In the genomic region with DNA sequence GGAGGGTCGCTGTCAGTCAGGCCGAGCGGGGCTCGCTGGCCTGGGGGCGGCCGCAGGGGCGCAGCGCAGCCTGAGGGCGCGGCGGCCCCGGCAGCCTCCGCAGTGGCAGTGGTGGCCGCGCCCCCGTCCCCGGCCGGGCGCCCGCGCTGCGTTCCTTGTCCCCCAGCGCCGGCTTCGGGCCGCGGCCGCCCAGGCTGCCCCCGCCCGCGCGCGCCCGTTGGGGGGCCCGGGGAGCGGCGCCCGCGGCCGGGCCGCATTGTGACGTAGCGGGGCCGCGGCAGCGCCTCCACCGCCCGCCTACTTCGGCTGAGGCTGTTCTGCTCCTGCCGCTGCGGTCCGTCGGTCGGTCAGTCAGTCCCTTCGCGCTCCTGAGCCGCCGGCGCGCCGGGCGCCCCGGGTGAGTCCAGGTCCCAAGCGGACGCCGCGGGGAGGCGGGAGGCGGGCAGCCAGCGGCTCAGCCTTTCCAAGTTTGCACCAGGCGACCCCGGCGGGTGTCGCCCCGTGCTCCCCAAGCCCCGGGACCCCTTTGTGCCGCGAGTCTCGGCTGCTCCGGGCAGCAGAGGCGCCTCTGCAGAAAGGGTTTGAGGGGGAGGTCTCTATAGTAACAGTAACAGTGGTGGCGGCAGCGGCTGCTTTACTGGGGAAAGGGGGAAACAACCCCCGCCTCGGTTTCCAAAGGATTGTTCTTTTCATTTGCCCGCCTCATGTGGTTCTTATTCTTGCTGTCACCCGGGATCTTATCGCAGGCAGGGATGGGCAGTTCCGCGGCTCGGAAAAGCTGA, we compare ENCODE assay signal across 8 cellular contexts. TPM values are rescaled to one million over a fixed set of nuclear protein-coding genes. Genes with fewer than 3 reads are reported as not detected.
DNase-seq lines count a peak whose midpoint lies in the region; ATAC-seq lines count a peak whose summit lies in the region.

A gene (plus strand): TSS at position 350 of the 782 bp plus-strand sequence. CDS start 78,898 bp downstream, outside the sequence.

- peak within 1 kb of the TSS in 1 of 6 donors; percentile 29 for H3K27ac Mint-ChIP-seq in naive B cell

- H3K36me3 Mint-ChIP-seq in naive B cell: no peaks in the 10 kb centered on the region

- H3K27me3 Mint-ChIP-seq in naive B cell: peaks cover 53 to 77% (median 73%) of the 10 kb centered on the region in 3 donors

- peak; percentile 46 to 72 (median 65) for DNase-seq in NCI-H1417 (lab: John Stamatoyannopoulos, UW)
- no peak for DNase-seq in NCI-H1417 treated with DMSO at 0.1 percent for 48 hours (lab: John Stamatoyannopoulos, UW)
- DNase-seq in SW480 (ENCODE audit: low spot score): peak; percentile 49
- DNase-seq in fibroblast of peridontal ligament (ENCODE audit: extremely low read depth): peak; percentile 29
- DNase-seq in naive B cell: no peak

- H3K4me3 Mint-ChIP-seq in naive B cell: peak within 1 kb of the TSS; percentile 28 to 88 (median 63)

- H3K4me1 Mint-ChIP-seq in naive B cell: peaks cover 8 to 22% (median 13%) of the 10 kb centered on the region in 3 donors

- H3K9me3 Mint-ChIP-seq in naive B cell: peaks cover 0 to 5% (median 2%) of the 10 kb centered on the region in 7 donors

- peak; percentile 62 for ATAC-seq in HG02763 (IDR thresholded peaks at IDR 0.05; ENCODE audit: unreplicated experiment)
- peak in 1 of 2 donors; percentile 14 for ATAC-seq in naive B cell (ENCODE audit: low read depth in 2 of 2)
- no peak for ATAC-seq in HG03039 (IDR thresholded peaks at IDR 0.05; ENCODE audit: unreplicated experiment)
- ATAC-seq in HG03196 (IDR thresholded peaks at IDR 0.05; ENCODE audit: unreplicated experiment): no peak

RNA-seq across cellular contexts. Expression of the gene that starts here (rescaled TPM):
- not detected for polyA plus RNA-seq in naive B cell (ENCODE audit: low read depth in 6 of 6)

Comparison
In these comparisons a context has a peak if more than half of its experiments do, and no peak if none do; other contexts are left out.
1. DNase-seq: peak in NCI-H1417 (3 of 3), SW480 (single experiment) and fibroblast of peridontal ligament (single experiment); none in NCI-H1417 treated with DMSO at 0.1 percent for 48 hours (single experiment) and naive B cell (single experiment).